In genomic region chr11:19259487-19260345, GRCh38 we compare ENCODE assay signal across 8 cellular contexts. TPM values are rescaled to one million over a fixed set of nuclear protein-coding genes. Genes with fewer than 3 reads are reported as not detected.
DNase-seq lines count a peak whose midpoint lies in the region; ATAC-seq and TF ChIP-seq lines count a peak whose summit lies in the region.

No MANE protein-coding gene starts in this region.

- no peak overlapping the region for H3K4me2 ChIP-seq in H9 (ENCODE audit: insufficient read depth, insufficient read length, low read length)

- no peak overlapping the region for H4K91ac ChIP-seq in H9 (ENCODE audit: insufficient read length, low read depth, low read length)

- no peaks in the 10 kb centered on the region for H3K79me2 ChIP-seq in H9 (ENCODE audit: insufficient read depth, low read length)

- H2BK15ac ChIP-seq in H9 (ENCODE audit: low read depth, low read length) = no peak overlapping the region

- no peak overlapping the region for H3K9ac ChIP-seq in H9 (ENCODE audit: extremely low read depth, insufficient read length, low read length)

- TF ChIP-seq CTCF in H9 (conservative IDR thresholded peaks at IDR 0.05) = peak; percentile 94
- TF ChIP-seq CTCF in coronary artery (IDR thresholded peaks at IDR 0.05) = peak; percentile 91
- TF ChIP-seq CTCF in lower lobe of right lung (IDR thresholded peaks at IDR 0.05) = peak; percentile 96

- H2BK20ac ChIP-seq in H9 (ENCODE audit: low read depth, low read length, poor library complexity, severe bottlenecking) = no peak overlapping the region

- H4K20me1 ChIP-seq in H9 (ENCODE audit: control insufficient read depth, insufficient read depth, insufficient read length) = no peaks in the 10 kb centered on the region

- H4K5ac ChIP-seq in H9 (ENCODE audit: insufficient read length, low read depth, low read length) = no peak overlapping the region

- in situ Hi-C loops in G401 (cut with HindIII; ENCODE audit: low sequenced_read_pairs) = no loop called here

- H2BK120ac ChIP-seq in H9 (ENCODE audit: low read depth, low read length, poor library complexity, severe bottlenecking) = no peak overlapping the region

- no CpG with 5 or more reads among the region's 6 CpGs for WGBS in H9 (ENCODE audit: extremely low coverage, insufficient read length, low lambda C conversion rate)

- no peak overlapping the region for H2BK5ac ChIP-seq in H9 (ENCODE audit: insufficient read length, low read length)

- no peak overlapping the region for H3K18ac ChIP-seq in H9 (ENCODE audit: insufficient read length, low read depth, low read length)

- H3K56ac ChIP-seq in H9 (ENCODE audit: insufficient read length, low read depth, low read length) = no peak overlapping the region

- DNase-seq in G401 (ENCODE audit: low spot score) (peak; percentile 47), H9 (peak; percentile 52), NCI-H2107 (lab: John Stamatoyannopoulos, UW) (peak; percentile 12), coronary artery (ENCODE audit: low spot score) (no peak), lower lobe of right lung (peak; percentile 69)
- peak; percentile 36 to 47 for DNase-seq in activated CD4-positive, alpha-beta T cell treated with anti-CD3 and anti-CD28 coated beads for 4 hours
- peak; percentile 41 for DNase-seq in stimulated activated CD8-positive, alpha-beta memory T cell treated with anti-CD3 and anti-CD28 coated beads, Interleukin-12 subunit alpha, Interleukin-12 subunit beta, amount 100 ng/mL, for 1 hour (ENCODE audit: low read depth)

- peaks cover 0 to 11% of the 10 kb centered on the region in 2 experiments; a peak in 2 of 5 replicates for H3K9me3 Mint-ChIP-seq in H9

- no peaks in the 10 kb centered on the region for H3K79me1 ChIP-seq in H9 (ENCODE audit: insufficient read depth, low read depth, low read length, poor library complexity, severe bottlenecking)

- no peak overlapping the region for H3K23ac ChIP-seq in H9 (ENCODE audit: insufficient read length, low read depth, low read length)

- no peak overlapping the region for H4K8ac ChIP-seq in H9 (replicated peaks; ENCODE audit: insufficient read length, low read depth, low read length)

- ATAC-seq in lower lobe of right lung = peak; percentile 79 to 85
- no peak for ATAC-seq in GM21576 (IDR thresholded peaks at IDR 0.05; ENCODE audit: unreplicated experiment)

- peaks cover 21 to 24% of the 10 kb centered on the region in 2 experiments for H3K4me1 Mint-ChIP-seq in H9

- no peak overlapping the region for H2AFZ ChIP-seq in H9 (ENCODE audit: low read length)

- intact Hi-C loops in lower lobe of right lung (cut with DNase I) = no loop called here

- H3K9me3 ChIP-seq in H9 (ENCODE audit: control insufficient read depth, low read depth, low read length) = no peaks in the 10 kb centered on the region
- H3K9me3 ChIP-seq in lower lobe of right lung = no peaks in the 10 kb centered on the region

- no peak overlapping the region for H3T11ph ChIP-seq in H9 (ENCODE audit: low read length)

- H3K23me2 ChIP-seq in H9 (ENCODE audit: insufficient read length, low read depth, low read length, poor library complexity, severe bottlenecking) = no peaks in the 10 kb centered on the region

- H3K27me3 ChIP-seq in H9 (ENCODE audit: insufficient read depth, low read length) = no peaks in the 10 kb centered on the region
- no peaks in the 10 kb centered on the region for H3K27me3 ChIP-seq in lower lobe of right lung (ENCODE audit: low read depth)

- H2AK5ac ChIP-seq in H9 (ENCODE audit: insufficient read length, low read length) = no peak overlapping the region

- H3K36me3 Mint-ChIP-seq in H9 (ENCODE audit: insufficient read depth in 1 of 3, low read depth in 3 of 3) = 0 out of 7 replicates have a peak, but pooled peaks cover 0 to 4% (median 0%) of the 10 kb centered on the region in 3 experiments

- H3K36me3 ChIP-seq in lower lobe of right lung = no peaks in the 10 kb centered on the region

- no peak overlapping the region for H3K4me3 ChIP-seq in coronary artery
- H3K4me3 ChIP-seq in lower lobe of right lung = peak overlapping the region; percentile 31

- no peak overlapping the region for H2BK12ac ChIP-seq in H9 (ENCODE audit: insufficient read length, low read depth, low read length)

- peaks cover 3% of the 10 kb centered on the region; the same call in 1 of the 2 replicates for H3K27me3 Mint-ChIP-seq in H9 (ENCODE audit: low read depth)

- H3K4me1 ChIP-seq in H9 (ENCODE audit: insufficient read depth, low read length) (peaks cover 6% of the 10 kb centered on the region; the same call in 1 of the 2 replicates), lower lobe of right lung (peaks cover 3% of the 10 kb centered on the region)

- no peak overlapping the region for H3K27ac ChIP-seq in H9 (ENCODE audit: insufficient read length, low read depth, low read length)
- H3K27ac ChIP-seq in coronary artery = no peak overlapping the region
- no peak overlapping the region for H3K27ac ChIP-seq in lower lobe of right lung

- H3K27ac Mint-ChIP-seq in H9 = no peak overlapping the region

- H3K4ac ChIP-seq in H9 (ENCODE audit: low read depth, low read length) = no peak overlapping the region

- H3K4me3 Mint-ChIP-seq in H9 = no peak overlapping the region

- no peak overlapping the region for H3K14ac ChIP-seq in H9 (ENCODE audit: insufficient read depth, low read length)

RNA-seq across cellular contexts. Expression of gene E2F8, which starts 19.0 kb away (rescaled TPM):
- 4.5 and 11.5 TPM in 2 replicates for total RNA-seq in G401 (2014; rRNA removed; shearing (Covaris generic))
- 11.0 and 11.3 TPM in 2 replicates for total RNA-seq in H9 (2021)
- total RNA-seq in lower lobe of right lung = 0.95 TPM

RNA-seq across cellular contexts. Expression of gene CSRP3, which starts 57.9 kb away (rescaled TPM):
- total RNA-seq in G401 (2014; rRNA removed; shearing (Covaris generic)) = not detected in 2 replicates
- not detected in 2 replicates for total RNA-seq in H9 (2021)
- not detected for total RNA-seq in lower lobe of right lung
